1 cellular context compared by ENCODE assay signal in genomic region chr12:92977326-92977725, GRCh38.
TF ChIP-seq lines count a peak whose summit lies in the region.

No MANE protein-coding gene starts in this region.

TF ChIP-seq in endothelial cell of umbilical vein, 7 proteins besides CTCF, POLR2A, EP300 and RAD21 (continued from another document):
- TF ChIP-seq, protein P1, sequence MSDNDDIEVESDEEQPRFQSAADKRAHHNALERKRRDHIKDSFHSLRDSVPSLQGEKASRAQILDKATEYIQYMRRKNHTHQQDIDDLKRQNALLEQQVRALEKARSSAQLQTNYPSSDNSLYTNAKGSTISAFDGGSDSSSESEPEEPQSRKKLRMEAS (IDR thresholded peaks at IDR 0.05; ENCODE audit: insufficient read depth, insufficient read length): no peak
- TF ChIP-seq MYC (IDR thresholded peaks at IDR 0.05; ENCODE audit: low read depth, low read length) (no peak), EZH2 (IDR thresholded peaks at IDR 0.05; ENCODE audit: borderline replicate concordance, low read depth, low read length, severe bottlenecking) (no peak), POLR2AphosphoS5 (IDR thresholded peaks at IDR 0.05; ENCODE audit: insufficient read depth, low read depth, low read length) (no peak)
